Comparison of ENCODE assay signal across 8 cellular contexts in the genomic region with DNA sequence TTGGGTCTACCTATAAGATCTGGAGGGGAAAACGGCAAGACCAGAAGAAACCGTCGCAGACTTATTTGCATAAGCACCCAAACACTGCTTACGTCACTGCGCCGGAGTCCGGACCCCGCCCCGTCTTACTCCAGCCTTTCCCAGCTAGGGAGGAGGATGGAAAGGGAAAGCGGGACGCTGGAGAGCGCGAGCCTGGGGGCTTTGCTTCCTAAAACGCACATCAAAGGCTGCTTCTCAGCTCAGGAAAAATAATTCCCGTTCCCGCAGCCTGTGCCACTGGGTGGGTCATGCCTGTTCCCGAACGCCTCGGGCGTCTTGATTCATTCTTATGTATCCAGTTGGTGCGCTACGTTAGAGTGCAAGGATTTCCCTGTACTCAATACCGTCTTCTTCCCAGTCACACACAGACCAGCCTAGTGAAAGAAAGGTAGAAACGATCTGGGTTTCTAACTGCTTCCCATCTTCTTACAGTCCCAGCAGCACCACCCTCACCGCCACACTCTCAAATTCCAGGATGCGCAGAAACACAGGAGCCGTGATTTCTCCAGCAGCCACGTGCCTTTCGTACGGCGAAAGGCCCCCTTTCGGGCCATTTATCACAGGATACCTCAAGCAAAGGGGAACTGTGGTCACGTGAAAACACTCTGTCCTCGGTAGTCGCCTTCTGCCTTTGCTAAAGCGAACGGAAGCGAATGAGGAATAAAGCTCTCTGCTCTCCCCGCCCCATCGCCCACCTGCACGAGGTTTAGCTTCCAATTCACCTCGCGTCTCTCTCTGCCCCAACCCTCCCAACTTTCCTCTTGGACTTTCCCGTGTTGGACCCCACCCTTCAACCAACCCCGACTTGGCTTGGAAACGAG. TPM values are rescaled to one million over a fixed set of nuclear protein-coding genes. Genes with fewer than 3 reads are reported as not detected.
DNase-seq lines count a peak whose midpoint lies in the region; ATAC-seq and TF ChIP-seq lines count a peak whose summit lies in the region.

No MANE protein-coding gene starts in this region.

- no peaks in the 10 kb centered on the region for H3K9me3 ChIP-seq in WERI-Rb-1 (ENCODE audit: severe bottlenecking)
- no peaks in the 10 kb centered on the region for H3K9me3 ChIP-seq in uterus

- H3K27me3 ChIP-seq in GM06990 (replicated peaks; ENCODE audit: control insufficient read depth, insufficient read depth, low read length), result no peaks in the 10 kb centered on the region; the same call in 1 of the 2 replicates
- H3K27me3 ChIP-seq in WERI-Rb-1 (ENCODE audit: insufficient read depth, low read depth, severe bottlenecking), result no peaks in the 10 kb centered on the region
- H3K27me3 ChIP-seq in uterus, result peaks cover 0 to 20% of the 10 kb centered on the region in 2 donors

- intact Hi-C loops in uterus (cut with DNase I; ENCODE audit: low total_unique reads), result no loop called here

- peaks cover 0 to 8% of the 10 kb centered on the region in 2 donors for H3K4me1 ChIP-seq in uterus

- no peak for TF ChIP-seq POLR2A in uterus (IDR thresholded peaks at IDR 0.05)

- H3K27ac ChIP-seq in WERI-Rb-1 (peak overlapping the region; percentile 83), uterus (no peak overlapping the region)

- no peaks in the 10 kb centered on the region for H3K36me3 ChIP-seq in GM06990 (ENCODE audit: control insufficient read depth, insufficient read depth, low read length)
- H3K36me3 ChIP-seq in WERI-Rb-1, result no peaks in the 10 kb centered on the region
- no peaks in the 10 kb centered on the region for H3K36me3 ChIP-seq in uterus

- TF ChIP-seq CTCF in GM06990 (IDR thresholded peaks at IDR 0.05; ENCODE audit: insufficient read depth, low read length, poor library complexity, severe bottlenecking), result no peak
- no peak for TF ChIP-seq CTCF in WERI-Rb-1 (IDR thresholded peaks at IDR 0.05; ENCODE audit: low read depth, low read length)
- no peak for TF ChIP-seq CTCF in uterus (IDR thresholded peaks at IDR 0.05)

- no peak for ATAC-seq in HG02840 (IDR thresholded peaks at IDR 0.05; ENCODE audit: low FRiP score, unreplicated experiment)
- no peak for ATAC-seq in GM19395 (IDR thresholded peaks at IDR 0.05; ENCODE audit: unreplicated experiment)

- DNase-seq in GM06990 (ENCODE audit: extremely low read depth, insufficient read length) (no peak), NCI-H1436 (lab: John Stamatoyannopoulos, UW) (peak; percentile 46), WERI-Rb-1 (peak; percentile 90), fibroblast of peridontal ligament (ENCODE audit: extremely low read depth) (peak; percentile 84), myocyte (ENCODE audit: low read depth) (peak; percentile 82), uterus (peak; percentile 27 to 37)

- H3K4me3 ChIP-seq in GM06990 (replicated peaks; ENCODE audit: low read depth, low read length) (peak overlapping the region; percentile 44), WERI-Rb-1 (ENCODE audit: low read depth, low read length) (peak overlapping the region; percentile 73), uterus (peak overlapping the region; percentile 28 to 36)

RNA-seq across cellular contexts. Expression of a gene that starts 1.0 kb away (rescaled TPM):
- total RNA-seq in myocyte (3.3 and 3.7 TPM in 2 replicates), uterus (1 to 10 TPM in 2 of 4 donors, under 1 TPM in 1, not detected in 1; 0.97 to 6.2 (median 4.4) TPM)
- polyA plus RNA-seq in myocyte (2012), result not detected
